In genomic region chr11:66391322-66391721, GRCh38 we compare ENCODE assay signal across 29 cellular contexts. TPM values are rescaled to one million over a fixed set of nuclear protein-coding genes. Genes with fewer than 3 reads are reported as not detected.
"Had no signal": no experiment of that assay in that cellular context is flagged by ENCODE, and none has a peak within 500 bp of the region (broad histone marks: within the 10 kb centered on the region; RNA-seq: fewer than 3 reads in every experiment).

No MANE protein-coding gene starts in this region.

- H3K27me3 Mint-ChIP-seq: activated naive CD4-positive, alpha-beta T cell treated with anti-CD3 and anti-CD28 coated beads, Interleukin-2, amount 50 U/mL, for 24 hours; central memory CD8-positive, alpha-beta T cell had no signal

- ATAC-seq: activated CD8-positive, alpha-beta T cell treated with anti-CD3 and anti-CD28 coated beads for 36 hours had no signal

- H3K36me3 ChIP-seq: ascending aorta, cardiac muscle cell, MG63, SJCRH30 had no signal

- H3K27ac ChIP-seq: ascending aorta, cardiac muscle cell, SJCRH30, SK-N-MC had no signal

- H3K9me3 Mint-ChIP-seq: activated CD4-positive, alpha-beta T cell treated with anti-CD3 and anti-CD28 coated beads, Interleukin-2, amount 10 ng/mL, durations not matched to agents 24 days and 14 days; activated CD8-positive, alpha-beta T cell treated with anti-CD3 and anti-CD28 coated beads for 36 hours; activated naive CD4-positive, alpha-beta T cell treated with anti-CD3 and anti-CD28 coated beads, Interleukin-2, amount 50 U/mL, for 24 hours; activated naive CD8-positive, alpha-beta T cell treated with anti-CD3 and anti-CD28 coated beads, Interleukin-2, amount 10 ng/mL, durations not matched to agents 7 days and 5 days; activated T-cell treated with anti-CD3 and anti-CD28 coated beads, Interleukin-2, amount 50 U/mL, for 24 hours; activated T-helper 2 cell treated with anti-CD3 and anti-CD28 coated beads, Interferon-gamma antibody, Interleukin-2, Interleukin-4, amounts not matched to agents 10 μg/mL and 5 μg/mL and 100 μg/mL, durations not matched to agents 14 hours and 24 hours and 36 hours; central memory CD8-positive, alpha-beta T cell had no signal

- H3K4me3 ChIP-seq: ascending aorta, cardiac muscle cell, MG63, SJCRH30, SK-N-MC had no signal

- H3K27me3 ChIP-seq: ascending aorta, cardiac muscle cell had no signal

- H3K9me3 ChIP-seq: ascending aorta, MG63, SJCRH30 had no signal

- H3K4me1 ChIP-seq: SJCRH30 had no signal

- H3K36me3 Mint-ChIP-seq: activated naive CD4-positive, alpha-beta T cell treated with anti-CD3 and anti-CD28 coated beads, Interleukin-2, amount 50 U/mL, for 24 hours; activated naive CD8-positive, alpha-beta T cell treated with anti-CD3 and anti-CD28 coated beads, Interleukin-2, amount 10 ng/mL, durations not matched to agents 7 days and 5 days had no signal

- DNase-seq: activated CD4-positive, alpha-beta T cell treated with anti-CD3 and anti-CD28 coated beads, Interleukin-2, amount 10 ng/mL, durations not matched to agents 24 days and 14 days; activated CD4-positive, alpha-beta T cell treated with anti-CD3 and anti-CD28 coated beads, Interleukin-2, amount 50 U/mL, for 4 hours; activated CD8-positive, alpha-beta T cell treated with anti-CD3 and anti-CD28 coated beads for 36 hours; activated gamma-delta T cell; activated naive CD4-positive, alpha-beta T cell treated with Interleukin-2 at 50 U/mL for 16 hours; activated naive CD8-positive, alpha-beta T cell treated with anti-CD3 and anti-CD28 coated beads, Interleukin-2, amount 10 ng/mL, durations not matched to agents 7 days and 5 days; activated T-cell treated with anti-CD3 and anti-CD28 coated beads, Interleukin-2, amount 50 U/mL, for 24 hours; amygdala; Kasumi-1; MG63; NCI-H1048; NCI-H1105 treated with DMSO at 0.1 percent for 48 hours; NCI-H1436; NCI-H1694; NCI-H1930; NCI-H345; NCI-H524 treated with DMSO at 0.1 percent for 48 hours; OCI-M1; SHP77; SJCRH30; T1000 had no signal

- H3K27ac Mint-ChIP-seq: activated CD4-positive, alpha-beta T cell treated with anti-CD3 and anti-CD28 coated beads, Interleukin-2, amount 10 ng/mL, durations not matched to agents 24 days and 14 days; activated CD8-positive, alpha-beta T cell treated with anti-CD3 and anti-CD28 coated beads for 36 hours; activated naive CD4-positive, alpha-beta T cell treated with anti-CD3 and anti-CD28 coated beads, Interleukin-2, amount 50 U/mL, for 24 hours; activated naive CD8-positive, alpha-beta T cell treated with anti-CD3 and anti-CD28 coated beads, Interleukin-2, amount 10 ng/mL, durations not matched to agents 7 days and 5 days; activated T-cell treated with anti-CD3 and anti-CD28 coated beads, Interleukin-2, amount 50 U/mL, for 24 hours; activated T-helper 2 cell treated with anti-CD3 and anti-CD28 coated beads, Interferon-gamma antibody, Interleukin-2, Interleukin-4, amounts not matched to agents 10 μg/mL and 5 μg/mL and 100 μg/mL, durations not matched to agents 14 hours and 24 hours and 36 hours had no signal

- H3K4me3 Mint-ChIP-seq: activated CD4-positive, alpha-beta T cell treated with anti-CD3 and anti-CD28 coated beads, Interleukin-2, amount 10 ng/mL, durations not matched to agents 24 days and 14 days; activated CD8-positive, alpha-beta T cell treated with anti-CD3 and anti-CD28 coated beads for 36 hours; activated naive CD4-positive, alpha-beta T cell treated with anti-CD3 and anti-CD28 coated beads, Interleukin-2, amount 50 U/mL, for 24 hours; activated naive CD8-positive, alpha-beta T cell treated with anti-CD3 and anti-CD28 coated beads, Interleukin-2, amount 10 ng/mL, durations not matched to agents 7 days and 5 days; activated T-cell treated with anti-CD3 and anti-CD28 coated beads, Interleukin-2, amount 50 U/mL, for 24 hours; central memory CD8-positive, alpha-beta T cell had no signal

RNA-seq across cellular contexts. Expression of gene SLC29A2, which starts 19.8 kb away (rescaled TPM):
- total RNA-seq: ascending aorta had no signal

RNA-seq across cellular contexts. Expression of gene NPAS4, which starts 29.5 kb away (rescaled TPM):
- total RNA-seq: activated CD4-positive, alpha-beta T cell treated with anti-CD3 and anti-CD28 coated beads, Interleukin-2, amount 10 ng/mL, durations not matched to agents 24 days and 14 days; activated CD8-positive, alpha-beta memory T cell treated with anti-CD3 and anti-CD28 coated beads for 36 hours; NCI-H460; SJCRH30 had no signal
- polyA plus RNA-seq: cardiac muscle cell had no signal
